ENCODE assay signal across 9 cellular contexts in genomic region chr13:113724780-113725315, GRCh38. TPM values are rescaled to one million over a fixed set of nuclear protein-coding genes. Genes with fewer than 3 reads are reported as not detected.
DNase-seq lines count a peak whose midpoint lies in the region; ATAC-seq and TF ChIP-seq lines count a peak whose summit lies in the region.
"Had no signal": no experiment of that assay in that cellular context is flagged by ENCODE, and none has a peak within 500 bp of the region (broad histone marks: within the 10 kb centered on the region; RNA-seq: fewer than 3 reads in every experiment).

No MANE protein-coding gene starts in this region.

- DNase-seq in NCI-H1436 (lab: John Stamatoyannopoulos, UW) (peak; percentile 77), NCI-H1436 treated with DMSO at 0.1 percent for 48 hours (lab: John Stamatoyannopoulos, UW) (no peak), NCI-H345 (lab: John Stamatoyannopoulos, UW) (peak; percentile 89), activated T-cell treated with anti-CD3 and anti-CD28 coated beads for 1 hour (ENCODE audit: low read depth) (peak; percentile 77), epithelial cell of proximal tubule (ENCODE audit: low read depth) (no peak)
- DNase-seq in stimulated activated CD8-positive, alpha-beta memory T cell treated with anti-CD3 and anti-CD28 coated beads, Interleukin-4, amount 100 ng/mL, for 48 hours: peak; percentile 91

- H3K9me3 ChIP-seq in mucosa of rectum (ENCODE audit: control insufficient read depth in 2 of 2, low read length in 2 of 2): no peaks in the 10 kb centered on the region

- peak; percentile 92 for ATAC-seq in HG02973 (IDR thresholded peaks at IDR 0.05; ENCODE audit: unreplicated experiment)

- peaks cover 0 to 5% of the 10 kb centered on the region in 2 donors for H3K4me1 ChIP-seq in mucosa of rectum (ENCODE audit: control insufficient read depth in 2 of 2, insufficient read depth in 2 of 2, low read length in 2 of 2)
- H3K4me1 ChIP-seq: BLaER1 had no signal

- H3K9ac ChIP-seq in mucosa of rectum (ENCODE audit: low read depth in 1 of 2, low read length in 2 of 2): peak overlapping the region; percentile 41
- H3K9ac ChIP-seq: BLaER1 had no signal

- peak overlapping the region; percentile 76 to 84 for H3K27ac ChIP-seq in mucosa of rectum (ENCODE audit: low read depth in 2 of 2, low read length in 2 of 2)
- H3K27ac ChIP-seq: BLaER1 had no signal

- H3K4me3 ChIP-seq in epithelial cell of proximal tubule (ENCODE audit: low read depth, low read length): peak overlapping the region; percentile 56
- peak overlapping the region; percentile 52 to 65 for H3K4me3 ChIP-seq in mucosa of rectum (ENCODE audit: low read length in 2 of 2)
- H3K4me3 ChIP-seq: BLaER1 had no signal

- H3K36me3 ChIP-seq in mucosa of rectum (ENCODE audit: control insufficient read depth in 2 of 2, insufficient read depth in 2 of 2, low read length in 2 of 2): no peaks in the 10 kb centered on the region
- H3K36me3 ChIP-seq: BLaER1 had no signal

- no peaks in the 10 kb centered on the region for H3K27me3 ChIP-seq in mucosa of rectum (ENCODE audit: control insufficient read depth in 2 of 2, insufficient read depth in 2 of 2, low read length in 2 of 2)

- peak; percentile 79 for TF ChIP-seq CTCF in epithelial cell of proximal tubule (conservative IDR thresholded peaks at IDR 0.05; ENCODE audit: low read depth, low read length)

RNA-seq across cellular contexts. Expression of gene TMEM255B, which starts 34.2 kb away (rescaled TPM):
- total RNA-seq in epithelial cell of proximal tubule: 6.9 and 7.4 TPM in 2 replicates

RNA-seq across cellular contexts. Expression of gene GRK1, which starts 57.8 kb away (rescaled TPM):
- 0.06 TPM in 1 of 2 replicates, not detected in the other for total RNA-seq in epithelial cell of proximal tubule

Comparison
In these comparisons a context has a peak if more than half of its experiments do, and no peak if none do; other contexts are left out.
1. DNase-seq: peak in NCI-H1436 (single experiment), NCI-H345 (single experiment), activated T-cell treated with anti-CD3 and anti-CD28 coated beads for 1 hour (single experiment) and stimulated activated CD8-positive, alpha-beta memory T cell treated with anti-CD3 and anti-CD28 coated beads, Interleukin-4, amount 100 ng/mL, for 48 hours (single experiment); none in NCI-H1436 treated with DMSO at 0.1 percent for 48 hours (single experiment) and epithelial cell of proximal tubule (single experiment).